Comparison of ENCODE assay signal across 1 cellular context in genomic region chr1:226355679-226356583, GRCh38.
TF ChIP-seq lines count a peak whose summit lies in the region.

No MANE protein-coding gene starts in this region.

TF ChIP-seq in WTC11, 78 proteins besides CTCF, POLR2A, EP300 and RAD21 (continued from another document):
- no peak for TF ChIP-seq HMGXB4 (CRISPR knock-in tag; IDR thresholded peaks at IDR 0.05)
- TF ChIP-seq JUN (CRISPR knock-in tag; IDR thresholded peaks at IDR 0.05): no peak
- TF ChIP-seq SMAD4 (CRISPR knock-in tag; IDR thresholded peaks at IDR 0.05): no peak
